Comparison of ENCODE assay signal across 1 cellular context in the genomic region with DNA sequence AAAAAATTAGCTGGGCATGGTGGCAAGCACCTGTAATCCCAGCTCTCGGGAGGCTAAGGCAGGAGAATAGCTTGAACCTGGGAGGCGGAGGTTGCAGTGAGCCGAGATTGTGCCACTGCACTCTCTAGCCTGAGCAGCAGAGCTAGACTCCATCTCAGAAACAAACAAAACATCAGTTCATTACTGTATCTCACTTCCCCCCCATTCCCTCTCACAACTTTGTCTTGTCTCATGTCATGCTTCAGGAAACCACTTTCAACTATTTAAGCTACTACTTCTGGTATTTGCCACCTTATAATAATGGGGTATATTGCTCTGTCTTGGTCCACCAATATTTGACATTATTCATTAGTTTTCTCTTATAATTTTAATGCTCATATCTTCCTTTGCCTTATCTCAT.
TF ChIP-seq lines count a peak whose summit lies in the region.

No MANE protein-coding gene starts in this region.

TF ChIP-seq in HepG2, 621 proteins besides CTCF, POLR2A, EP300 and RAD21:
- TF ChIP-seq ZBTB40 (IDR thresholded peaks at IDR 0.05) = no peak
- TF ChIP-seq ZBTB40 (CRISPR knock-in tag; IDR thresholded peaks at IDR 0.05) = no peak
- no peak for TF ChIP-seq ZNF562 (CRISPR knock-in tag; IDR thresholded peaks at IDR 0.05; ENCODE audit: borderline replicate concordance)
- TF ChIP-seq SMYD3 (CRISPR knock-in tag; IDR thresholded peaks at IDR 0.05) = no peak
- TF ChIP-seq, protein P1, sequence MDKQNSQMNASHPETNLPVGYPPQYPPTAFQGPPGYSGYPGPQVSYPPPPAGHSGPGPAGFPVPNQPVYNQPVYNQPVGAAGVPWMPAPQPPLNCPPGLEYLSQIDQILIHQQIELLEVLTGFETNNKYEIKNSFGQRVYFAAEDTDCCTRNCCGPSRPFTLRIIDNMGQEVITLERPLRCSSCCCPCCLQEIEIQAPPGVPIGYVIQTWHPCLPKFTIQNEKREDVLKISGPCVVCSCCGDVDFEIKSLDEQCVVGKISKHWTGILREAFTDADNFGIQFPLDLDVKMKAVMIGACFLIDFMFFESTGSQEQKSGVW (CRISPR knock-in tag; IDR thresholded peaks at IDR 0.05; ENCODE audit: borderline replicate concordance) = no peak
- TF ChIP-seq SMARCC2 (IDR thresholded peaks at IDR 0.05) = no peak
- TF ChIP-seq ZBTB21 (CRISPR knock-in tag; IDR thresholded peaks at IDR 0.05) = no peak
- TF ChIP-seq SIX4 (CRISPR knock-in tag; IDR thresholded peaks at IDR 0.05) = no peak
- no peak for TF ChIP-seq NRL (CRISPR knock-in tag; IDR thresholded peaks at IDR 0.05; ENCODE audit: borderline replicate concordance)
- TF ChIP-seq ZNF138 (CRISPR knock-in tag; IDR thresholded peaks at IDR 0.05; ENCODE audit: low read depth) = no peak
- no peak for TF ChIP-seq EHMT2 (IDR thresholded peaks at IDR 0.05; ENCODE audit: borderline replicate concordance, low read depth, low read length)
- TF ChIP-seq, protein P2, sequence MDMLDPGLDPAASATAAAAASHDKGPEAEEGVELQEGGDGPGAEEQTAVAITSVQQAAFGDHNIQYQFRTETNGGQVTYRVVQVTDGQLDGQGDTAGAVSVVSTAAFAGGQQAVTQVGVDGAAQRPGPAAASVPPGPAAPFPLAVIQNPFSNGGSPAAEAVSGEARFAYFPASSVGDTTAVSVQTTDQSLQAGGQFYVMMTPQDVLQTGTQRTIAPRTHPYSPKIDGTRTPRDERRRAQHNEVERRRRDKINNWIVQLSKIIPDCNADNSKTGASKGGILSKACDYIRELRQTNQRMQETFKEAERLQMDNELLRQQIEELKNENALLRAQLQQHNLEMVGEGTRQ (IDR thresholded peaks at IDR 0.05; ENCODE audit: low read depth, low read length) = no peak
- TF ChIP-seq, protein P2 (CRISPR knock-in tag; IDR thresholded peaks at IDR 0.05; ENCODE audit: borderline replicate concordance) = no peak
- no peak for TF ChIP-seq ZNF816 (CRISPR knock-in tag; IDR thresholded peaks at IDR 0.05; ENCODE audit: borderline replicate concordance)
- TF ChIP-seq, protein P3, sequence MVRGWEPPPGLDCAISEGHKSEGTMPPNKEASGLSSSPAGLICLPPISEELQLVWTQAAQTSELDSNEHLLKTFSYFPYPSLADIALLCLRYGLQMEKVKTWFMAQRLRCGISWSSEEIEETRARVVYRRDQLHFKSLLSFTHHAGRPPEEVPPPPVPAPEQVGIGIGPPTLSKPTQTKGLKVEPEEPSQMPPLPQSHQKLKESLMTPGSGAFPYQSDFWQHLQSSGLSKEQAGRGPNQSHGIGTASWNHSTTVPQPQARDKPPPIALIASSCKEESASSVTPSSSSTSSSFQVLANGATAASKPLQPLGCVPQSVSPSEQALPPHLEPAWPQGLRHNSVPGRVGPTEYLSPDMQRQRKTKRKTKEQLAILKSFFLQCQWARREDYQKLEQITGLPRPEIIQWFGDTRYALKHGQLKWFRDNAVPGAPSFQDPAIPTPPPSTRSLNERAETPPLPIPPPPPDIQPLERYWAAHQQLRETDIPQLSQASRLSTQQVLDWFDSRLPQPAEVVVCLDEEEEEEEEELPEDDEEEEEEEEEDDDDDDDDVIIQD (CRISPR knock-in tag; IDR thresholded peaks at IDR 0.05; ENCODE audit: low read depth) = no peak
- no peak for TF ChIP-seq FOXM1 (CRISPR knock-in tag; IDR thresholded peaks at IDR 0.05)
- no peak for TF ChIP-seq ZNF598 (CRISPR knock-in tag; IDR thresholded peaks at IDR 0.05; ENCODE audit: borderline replicate concordance)
- no peak for TF ChIP-seq ZFY (CRISPR knock-in tag; IDR thresholded peaks at IDR 0.05)
- no peak for TF ChIP-seq TGIF2 (CRISPR knock-in tag; IDR thresholded peaks at IDR 0.05)
- TF ChIP-seq FOXA1 (IDR thresholded peaks at IDR 0.05) = no peak
- TF ChIP-seq FOXA1 (CRISPR knock-in tag; IDR thresholded peaks at IDR 0.05) = no peak
- TF ChIP-seq TCF7L2 (IDR thresholded peaks at IDR 0.05; ENCODE audit: low read depth, low read length) = no peak
